Comparison of ENCODE assay signal across 19 cellular contexts in genomic region chr10:32942081-32942480, GRCh38. TPM values are rescaled to one million over a fixed set of nuclear protein-coding genes. Genes with fewer than 3 reads are reported as not detected.
DNase-seq lines count a peak whose midpoint lies in the region; ATAC-seq, FAIRE-seq and TF ChIP-seq lines count a peak whose summit lies in the region.
"Had no signal": no experiment of that assay in that cellular context is flagged by ENCODE, and none has a peak within 500 bp of the region (broad histone marks: within the 10 kb centered on the region; RNA-seq: fewer than 3 reads in every experiment).

No MANE protein-coding gene starts in this region.

- H3K4me1 ChIP-seq in gastroesophageal sphincter (peaks cover 22 to 97% (median 49%) of the 10 kb centered on the region in 3 donors), stomach smooth muscle (ENCODE audit: control insufficient read depth, insufficient read depth, low read length) (peaks cover 51% of the 10 kb centered on the region), pancreas (peaks cover 17 to 70% (median 34%) of the 10 kb centered on the region in 3 donors)

- no peaks in the 10 kb centered on the region for H3K36me3 ChIP-seq in gastroesophageal sphincter
- no peaks in the 10 kb centered on the region for H3K36me3 ChIP-seq in stomach smooth muscle (ENCODE audit: control insufficient read depth in 2 of 2, insufficient read depth in 2 of 2, low read length in 2 of 2)
- no peaks in the 10 kb centered on the region for H3K36me3 ChIP-seq in pancreas
- H3K36me3 ChIP-seq: gastrocnemius medialis, tibial nerve had no signal

- ATAC-seq in activated T-cell treated with anti-CD3 and anti-CD28 coated beads, Interleukin-2, amount 50 U/mL, for 72 hours (replicated peaks in 1 of 2), result no peak
- ATAC-seq in T-helper 17 cell, result no peak
- no peak for ATAC-seq in gastroesophageal sphincter
- ATAC-seq in GM19397 (IDR thresholded peaks at IDR 0.05; ENCODE audit: unreplicated experiment), result no peak
- ATAC-seq in HG03439 (IDR thresholded peaks at IDR 0.05; ENCODE audit: unreplicated experiment), result no peak
- ATAC-seq in pancreas, result no peak
- ATAC-seq: gastrocnemius medialis had no signal

- intact Hi-C loops in pancreas (cut with DNase I), result no loop called here

- no peaks in the 10 kb centered on the region for H3K27me3 Mint-ChIP-seq in activated T-cell treated with anti-CD3 and anti-CD28 coated beads, Interleukin-2, amount 50 U/mL, for 72 hours (ENCODE audit: low read depth)
- no peaks in the 10 kb centered on the region for H3K27me3 Mint-ChIP-seq in T-helper 17 cell
- H3K27me3 Mint-ChIP-seq: progenitor cell of endocrine pancreas had no signal

- TF ChIP-seq POLR2A in gastroesophageal sphincter (IDR thresholded peaks at IDR 0.05), result no peak

- no peak for DNase-seq in activated T-cell treated with anti-CD3 and anti-CD28 coated beads, Interleukin-2, amount 50 U/mL, for 72 hours
- no peak for DNase-seq in activated T-cell treated with anti-CD3 and anti-CD28 coated beads, Interleukin-2, amount 50 U/mL, for 48 hours
- DNase-seq in T-helper 17 cell (no peak), pancreas (no peak)
- DNase-seq: activated naive CD4-positive, alpha-beta T cell treated with Interleukin-2 at 50 U/mL for 16 hours; Caco-2; endodermal cell; gastrocnemius medialis; NCI-H1092 treated with DMSO at 0.1 percent for 48 hours; NCI-H2227 treated with DMSO at 0.1 percent for 48 hours had no signal

- H3K4me3 ChIP-seq in gastroesophageal sphincter (no peak overlapping the region), stomach smooth muscle (ENCODE audit: low read length in 2 of 2) (peak overlapping the region in 1 of 2 donors; percentile 29), pancreas (no peak overlapping the region)
- H3K4me3 ChIP-seq: gastrocnemius medialis, tibial nerve had no signal

- H3K4me3 Mint-ChIP-seq in activated T-cell treated with anti-CD3 and anti-CD28 coated beads, Interleukin-2, amount 50 U/mL, for 72 hours, result no peak overlapping the region
- peak overlapping the region; percentile 72 for H3K4me3 Mint-ChIP-seq in T-helper 17 cell
- H3K4me3 Mint-ChIP-seq: endodermal cell had no signal

- WGBS in gastroesophageal sphincter (ENCODE audit: low coverage in 1 of 2), 2 donors, result 86 to 92% methylated on average over 1 of the region's 1 CpG
- 100% methylated on average over 1 of the region's 1 CpG for WGBS in pancreas, 2 donors

- no peak overlapping the region for H3K9ac ChIP-seq in stomach smooth muscle (ENCODE audit: low read length in 2 of 2)

- H3K27me3 ChIP-seq in gastroesophageal sphincter (no peaks in the 10 kb centered on the region), stomach smooth muscle (ENCODE audit: control insufficient read depth in 1 of 2, insufficient read depth in 2 of 2, low read length in 2 of 2) (no peaks in the 10 kb centered on the region), pancreas (no peaks in the 10 kb centered on the region)
- H3K27me3 ChIP-seq: gastrocnemius medialis, tibial nerve had no signal

- no peaks in the 10 kb centered on the region for H3K9me3 Mint-ChIP-seq in activated T-cell treated with anti-CD3 and anti-CD28 coated beads, Interleukin-2, amount 50 U/mL, for 72 hours
- H3K9me3 Mint-ChIP-seq: endodermal cell had no signal

- H3K27ac ChIP-seq in gastroesophageal sphincter, result peak overlapping the region; percentile 78 to 85 (median 81)
- H3K27ac ChIP-seq in stomach smooth muscle (ENCODE audit: low read length), result peak overlapping the region; percentile 31
- H3K27ac ChIP-seq in pancreas, result no peak overlapping the region
- H3K27ac ChIP-seq: tibial nerve, VCaP had no signal

- peaks cover 26% of the 10 kb centered on the region for H3K4me1 Mint-ChIP-seq in activated T-cell treated with anti-CD3 and anti-CD28 coated beads, Interleukin-2, amount 50 U/mL, for 72 hours (ENCODE audit: low read depth)
- peaks cover 61% of the 10 kb centered on the region for H3K4me1 Mint-ChIP-seq in T-helper 17 cell

- no peak for TF ChIP-seq EP300 in gastroesophageal sphincter (IDR thresholded peaks at IDR 0.05)

- no peaks in the 10 kb centered on the region for H3K36me3 Mint-ChIP-seq in activated T-cell treated with anti-CD3 and anti-CD28 coated beads, Interleukin-2, amount 50 U/mL, for 72 hours (ENCODE audit: insufficient read depth in 2 of 2)
- peaks cover 8% of the 10 kb centered on the region for H3K36me3 Mint-ChIP-seq in T-helper 17 cell (ENCODE audit: low read depth)

- FAIRE-seq in pancreas (lab: Jason Lieb, UNC), result no peak
- FAIRE-seq: bronchial epithelial cell, GM18507 had no signal

- no peaks in the 10 kb centered on the region for H3K9me3 ChIP-seq in T-helper 17 cell (ENCODE audit: control insufficient read depth, low read length, poor library complexity, severe bottlenecking)
- H3K9me3 ChIP-seq in gastroesophageal sphincter, result no peaks in the 10 kb centered on the region
- H3K9me3 ChIP-seq in stomach smooth muscle (ENCODE audit: control insufficient read depth in 2 of 2, low read length in 2 of 2), result no peaks in the 10 kb centered on the region
- no peaks in the 10 kb centered on the region for H3K9me3 ChIP-seq in pancreas
- H3K9me3 ChIP-seq: Caco-2, gastrocnemius medialis, tibial nerve had no signal

- peak overlapping the region; percentile 1 for H3K27ac Mint-ChIP-seq in activated T-cell treated with anti-CD3 and anti-CD28 coated beads, Interleukin-2, amount 50 U/mL, for 72 hours
- peak overlapping the region; percentile 97 for H3K27ac Mint-ChIP-seq in T-helper 17 cell
- H3K27ac Mint-ChIP-seq: endodermal cell, progenitor cell of endocrine pancreas had no signal

- TF ChIP-seq CTCF in gastroesophageal sphincter (IDR thresholded peaks at IDR 0.05) (no peak), pancreas (IDR thresholded peaks at IDR 0.05) (no peak)

RNA-seq across cellular contexts. Expression of gene ITGB1, which starts 15.9 kb away (rescaled TPM):
- 10 to 100 TPM; 52.3 to 91.2 TPM for total RNA-seq in activated T-cell treated with anti-CD3 and anti-CD28 coated beads, Interleukin-2, amount 50 U/mL, for 72 hours
- total RNA-seq in T-helper 17 cell, result 100 to 1,000 TPM; 392 to 428 TPM
- total RNA-seq in gastroesophageal sphincter, result 1,000 to 10,000 TPM in 3 of 4 donors, 100 to 1,000 TPM in 1; 998 to 2,832 (median 1,462) TPM
- 100 to 1,000 TPM in 5 of 6 donors, 10 to 100 TPM in 1; 81.8 to 316 (median 125) TPM for total RNA-seq in pancreas
- polyA plus RNA-seq in pancreas, result 10 to 100 TPM; 44.0 to 97.3 TPM

Comparison
In these comparisons a context has a peak if more than half of its experiments do, and no peak if none do; other contexts are left out.
1. H3K27ac ChIP-seq: peak in gastroesophageal sphincter (4 of 4) and stomach smooth muscle (single experiment); none in pancreas (0 of 4).